ENCODE assay signal across 12 cellular contexts in genomic region chr14:53278602-53279506, GRCh38.
DNase-seq lines count a peak whose midpoint lies in the region; ATAC-seq and TF ChIP-seq lines count a peak whose summit lies in the region.
"Had no signal": no experiment of that assay in that cellular context is flagged by ENCODE, and none has a peak within 500 bp of the region (broad histone marks: within the 10 kb centered on the region; RNA-seq: fewer than 3 reads in every experiment).

No MANE protein-coding gene starts in this region.

- no peak overlapping the region for H3K27ac Mint-ChIP-seq in activated CD8-positive, alpha-beta memory T cell treated with anti-CD3 and anti-CD28 coated beads, Interleukin-2, amount 10 ng/mL, durations not matched to agents 7 days and 5 days
- H3K27ac Mint-ChIP-seq: endodermal cell, mesothelial cell of epicardium had no signal

- H3K36me3 Mint-ChIP-seq in activated CD8-positive, alpha-beta memory T cell treated with anti-CD3 and anti-CD28 coated beads, Interleukin-2, amount 10 ng/mL, durations not matched to agents 7 days and 5 days: peaks cover 1% of the 10 kb centered on the region

- no peak for ATAC-seq in activated CD8-positive, alpha-beta memory T cell treated with anti-CD3 and anti-CD28 coated beads, Interleukin-2, amount 10 ng/mL, durations not matched to agents 7 days and 5 days
- ATAC-seq in GM21447 (IDR thresholded peaks at IDR 0.05; ENCODE audit: unreplicated experiment) (no peak), GM21717 (IDR thresholded peaks at IDR 0.05; ENCODE audit: unreplicated experiment) (no peak)

- intact Hi-C loops in head of caudate nucleus (cut with DNase I): no loop called here

- no peak overlapping the region for H3K4me3 Mint-ChIP-seq in activated CD8-positive, alpha-beta memory T cell treated with anti-CD3 and anti-CD28 coated beads, Interleukin-2, amount 10 ng/mL, durations not matched to agents 7 days and 5 days
- H3K4me3 Mint-ChIP-seq: endodermal cell, mesothelial cell of epicardium had no signal

- no peaks in the 10 kb centered on the region for H3K4me1 Mint-ChIP-seq in activated CD8-positive, alpha-beta memory T cell treated with anti-CD3 and anti-CD28 coated beads, Interleukin-2, amount 10 ng/mL, durations not matched to agents 7 days and 5 days
- H3K4me1 Mint-ChIP-seq: endodermal cell, mesothelial cell of epicardium had no signal

- H3K27ac ChIP-seq in brain microvascular endothelial cell: peak overlapping the region; percentile 61
- H3K27ac ChIP-seq: ascending aorta, C4-2B had no signal

- in situ Hi-C loops in brain microvascular endothelial cell (cut with HindIII; ENCODE audit: low pct_ligation_motif_present, low sequenced_read_pairs): no loop called here

- peak; percentile 42 for DNase-seq in EH (ENCODE audit: low read depth)
- peak; percentile 34 for DNase-seq in LHCN-M2 (ENCODE audit: low read depth)
- peak; percentile 65 for DNase-seq in brain microvascular endothelial cell
- DNase-seq in kidney tubule cell (ENCODE audit: low spot score): peak; percentile 17
- DNase-seq in activated CD8-positive, alpha-beta memory T cell treated with anti-CD3 and anti-CD28 coated beads, Interleukin-2, amount 10 ng/mL, durations not matched to agents 7 days and 5 days: no peak
- DNase-seq in head of caudate nucleus: no peak
- DNase-seq: endodermal cell had no signal

- H3K9me3 Mint-ChIP-seq in activated CD8-positive, alpha-beta memory T cell treated with anti-CD3 and anti-CD28 coated beads, Interleukin-2, amount 10 ng/mL, durations not matched to agents 7 days and 5 days (ENCODE audit: low read depth): peaks cover 10% of the 10 kb centered on the region

- H3K4me3 ChIP-seq in brain microvascular endothelial cell (ENCODE audit: low read depth, low read length): no peak overlapping the region
- H3K4me3 ChIP-seq: ascending aorta had no signal

- no peaks in the 10 kb centered on the region for H3K27me3 ChIP-seq in brain microvascular endothelial cell (replicated peaks)
- H3K27me3 ChIP-seq: ascending aorta had no signal

- TF ChIP-seq CTCF in brain microvascular endothelial cell (IDR thresholded peaks at IDR 0.05; ENCODE audit: low read depth, low read length, missing control alignments): no peak

- H3K27me3 Mint-ChIP-seq in activated CD8-positive, alpha-beta memory T cell treated with anti-CD3 and anti-CD28 coated beads, Interleukin-2, amount 10 ng/mL, durations not matched to agents 7 days and 5 days: no peaks in the 10 kb centered on the region

- no peaks in the 10 kb centered on the region for H3K36me3 ChIP-seq in brain microvascular endothelial cell (replicated peaks)
- H3K36me3 ChIP-seq: ascending aorta had no signal

- CTCF ChIA-PET in activated CD8-positive, alpha-beta memory T cell treated with anti-CD3 and anti-CD28 coated beads, Interleukin-2, amount 10 ng/mL, durations not matched to agents 7 days and 5 days (lab: Charles Lee): no interaction called here

Comparison
In these comparisons a context has a peak if more than half of its experiments do, and no peak if none do; other contexts are left out.
1. DNase-seq: peak in EH (single experiment), LHCN-M2 (single experiment), brain microvascular endothelial cell (single experiment) and kidney tubule cell (single experiment); none in activated CD8-positive, alpha-beta memory T cell treated with anti-CD3 and anti-CD28 coated beads, Interleukin-2, amount 10 ng/mL, durations not matched to agents 7 days and 5 days (single experiment) and head of caudate nucleus (0 of 42).